ENCODE assay signal across 8 cellular contexts in the genomic region with DNA sequence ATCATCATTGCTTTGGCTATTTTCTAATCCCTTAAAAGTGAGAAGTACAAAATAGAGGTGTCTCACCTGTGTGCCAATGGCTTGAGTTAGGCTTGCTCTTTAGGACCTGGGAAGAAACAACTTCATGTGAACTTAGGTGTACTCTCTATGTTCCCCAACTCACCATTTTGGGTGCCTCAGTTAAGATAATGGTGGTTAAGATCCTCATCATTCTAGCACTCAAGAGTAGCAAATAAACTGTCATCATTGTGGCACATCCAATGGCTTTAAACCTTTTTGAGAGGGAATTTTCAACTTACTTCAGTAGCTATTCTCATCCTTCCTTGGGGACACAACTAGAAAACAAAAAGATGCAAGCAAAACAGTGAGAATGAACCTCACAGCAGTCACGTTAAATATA. TPM values are rescaled to one million over a fixed set of nuclear protein-coding genes. Genes with fewer than 3 reads are reported as not detected.
A peak's percentile ranks its signal among the peaks of the same experiment; 100 is the strongest.
DNase-seq lines count a peak whose midpoint lies in the region; ATAC-seq and TF ChIP-seq lines count a peak whose summit lies in the region.

No MANE protein-coding gene starts in this region.

- POLR2A ChIA-PET in A673 (lab: Charles Lee; ENCODE audit: low non-redundant PET), result no interaction called here

- no TSS peak for BruUV-seq in A673 (replicated peaks; lab: Mats Ljungman, UMichigan)

- intact Hi-C loops in A673 (cut with micrococcal nuclease; ENCODE audit: unreplicated experiment), result loop anchor here (5.0 kb wide), 1 partner anchor 156 kb away; the partner anchor contains the start of gene RC3H1

- H3K36me3 ChIP-seq in A673 (ENCODE audit: insufficient read depth, low read length, poor library complexity, severe bottlenecking) (peaks cover 63% of the 10 kb centered on the region), lung (ENCODE audit: control insufficient read depth in 2 of 2, insufficient read depth in 2 of 2, low read length in 2 of 2) (peaks cover 11 to 15% of the 10 kb centered on the region in 2 donors)

- H3K4me1 ChIP-seq in A673 (ENCODE audit: insufficient read depth, low read length, poor library complexity, severe bottlenecking) (peaks cover 27% of the 10 kb centered on the region), lung (ENCODE audit: control insufficient read depth in 2 of 2, insufficient read depth in 2 of 2, low read length in 2 of 2) (peaks cover 7 to 14% of the 10 kb centered on the region in 2 donors)

- ATAC-seq in lung (ENCODE audit: insufficient read depth, low FRiP score), result no peak
- ATAC-seq in HG02884 (IDR thresholded peaks at IDR 0.05; ENCODE audit: unreplicated experiment), result no peak
- no peak for ATAC-seq in GM19324 (IDR thresholded peaks at IDR 0.05; ENCODE audit: low FRiP score, unreplicated experiment)

- in situ Hi-C loops in astrocyte of the cerebellum (cut with HindIII; ENCODE audit: low sequenced_read_pairs), result no loop called here

- no peak for DNase-seq in A673 (ENCODE audit: low spot score)
- no peak for DNase-seq in HFF-Myc (ENCODE audit: extremely low read depth, low read depth)
- no peak for DNase-seq in astrocyte of the cerebellum (ENCODE audit: low read depth)
- no peak for DNase-seq in lung (ENCODE audit: low spot score)
- DNase-seq in HPDE6-E6E7 (ENCODE audit: extremely low spot score), result no peak
- DNase-seq in NCI-H1105 treated with DMSO at 0.1 percent for 48 hours (lab: John Stamatoyannopoulos, UW), result no peak

- TF ChIP-seq CTCF in A673 (conservative IDR thresholded peaks at IDR 0.05; ENCODE audit: low read depth, low read length), result no peak
- TF ChIP-seq CTCF in HFF-Myc (IDR thresholded peaks at IDR 0.05; ENCODE audit: low read depth, low read length, missing control alignments), result no peak
- TF ChIP-seq CTCF in astrocyte of the cerebellum (IDR thresholded peaks at IDR 0.05; ENCODE audit: low read depth, low read length, missing control alignments), result no peak
- no peak for TF ChIP-seq CTCF in lung (IDR thresholded peaks at IDR 0.05; ENCODE audit: control extremely low read depth, extremely low read depth)

- H3K27me3 ChIP-seq in A673 (replicated peaks; ENCODE audit: insufficient read depth, low read depth, low read length, poor library complexity) (no peaks in the 10 kb centered on the region), lung (ENCODE audit: control insufficient read depth, insufficient read depth) (no peaks in the 10 kb centered on the region)

- H3K9me3 ChIP-seq in A673 (ENCODE audit: low read depth, low read length, poor library complexity, severe bottlenecking), result no peaks in the 10 kb centered on the region
- no peaks in the 10 kb centered on the region for H3K9me3 ChIP-seq in lung (ENCODE audit: control insufficient read depth in 2 of 2, insufficient read depth in 1 of 2, low read length in 1 of 2)

- CTCF ChIA-PET in A673 (lab: Charles Lee), result no interaction called here

- H3K4me3 ChIP-seq in A673 (ENCODE audit: low read depth, low read length, poor library complexity, severe bottlenecking), result peak overlapping the region; percentile 76
- peak overlapping the region; percentile 84 for H3K4me3 ChIP-seq in HFF-Myc (replicated peaks; ENCODE audit: low read depth, low read length)
- peak overlapping the region; percentile 77 for H3K4me3 ChIP-seq in astrocyte of the cerebellum (ENCODE audit: low read depth, low read length)
- H3K4me3 ChIP-seq in lung, result peak overlapping the region; percentile 48

- H3K27ac ChIP-seq in A673 (ENCODE audit: low read depth, low read length, poor library complexity, severe bottlenecking) (peak overlapping the region; percentile 85), lung (ENCODE audit: low read depth in 1 of 2, low read length in 1 of 2) (no peak overlapping the region)

- WGBS in lung, 2 donors, result 26 to 29% methylated on average over 1 of the region's 1 CpG

RNA-seq across cellular contexts. Expression of gene GAS5, which starts 1.3 kb away (rescaled TPM):
- total RNA-seq in A673 (2021) (479 and 503 TPM in 2 replicates), lung (100 to 1,000 TPM; 231 to 306 TPM)
- polyA plus RNA-seq in lung, result 1,000 to 10,000 TPM in 1 of 2 donors, 100 to 1,000 TPM in 1; 333 to 1,168 TPM

RNA-seq across cellular contexts. Expression of gene ZBTB37, which starts 1.7 kb away (rescaled TPM):
- total RNA-seq in A673 (2021) (15.8 and 17.2 TPM in 2 replicates), lung (10 to 100 TPM; 12.5 to 29.8 TPM)
- 1 to 10 TPM; 1.6 to 2.1 TPM for polyA plus RNA-seq in lung

RNA-seq across cellular contexts. Expression of gene CENPL, which starts 41.8 kb away (rescaled TPM):
- total RNA-seq in A673 (2021) (34.3 and 35.7 TPM in 2 replicates), lung (1 to 10 TPM; 6.5 to 8.5 TPM)
- 1 to 10 TPM; 1.8 to 2.5 TPM for polyA plus RNA-seq in lung

RNA-seq across cellular contexts. Expression of gene DARS2, which starts 42.0 kb away (rescaled TPM):
- total RNA-seq in A673 (2021) (41.6 and 43.4 TPM in 2 replicates), lung (10 to 100 TPM; 15.7 to 16.1 TPM)
- 10 to 100 TPM in 1 of 2 donors, 1 to 10 TPM in 1; 6.6 to 10.6 TPM for polyA plus RNA-seq in lung

RNA-seq across cellular contexts. Expression of gene SERPINC1, which starts 50.7 kb away (rescaled TPM):
- not detected in 2 replicates for total RNA-seq in A673 (2021)
- under 1 TPM in 1 of 2 donors, not detected in 1; 0.61 TPM for total RNA-seq in lung
- polyA plus RNA-seq in lung, result under 1 TPM; 0.08 to 0.17 TPM
